8 cellular contexts compared by ENCODE assay signal in genomic region chr7:94436018-94436604, GRCh38. TPM values are rescaled to one million over a fixed set of nuclear protein-coding genes. Genes with fewer than 3 reads are reported as not detected.
DNase-seq lines count a peak whose midpoint lies in the region; ATAC-seq and TF ChIP-seq lines count a peak whose summit lies in the region.

No MANE protein-coding gene starts in this region.

- H3K27ac ChIP-seq in AG04450 (ENCODE audit: low read depth, low read length) (no peak overlapping the region), left lung (no peak overlapping the region)

- H3K4me1 ChIP-seq in left lung: no peaks in the 10 kb centered on the region

- ATAC-seq in GM18517 (IDR thresholded peaks at IDR 0.05; ENCODE audit: unreplicated experiment) (peak; percentile 94), HG02973 (IDR thresholded peaks at IDR 0.05; ENCODE audit: unreplicated experiment) (peak; percentile 93), left lung (peak; percentile 79)

- no peaks in the 10 kb centered on the region for H3K9me3 ChIP-seq in AG04450 (ENCODE audit: control insufficient read depth, insufficient read depth, low read length)
- H3K9me3 ChIP-seq in left lung: no peaks in the 10 kb centered on the region

- H3K4me3 ChIP-seq in AG04450 (ENCODE audit: low read depth, low read length) (no peak overlapping the region), WI38 (ENCODE audit: low read depth, low read length) (no peak overlapping the region), choroid plexus epithelial cell (ENCODE audit: low read depth, low read length) (no peak overlapping the region), left lung (no peak overlapping the region)

- intact Hi-C loops in left lung (cut with DNase I): loop anchor here in 1 of 2 donors (5.0 kb wide), 1 partner anchor 149 kb away; no protein-coding TSS in a partner anchor

- CTCF ChIA-PET in AG04450 (lab: Charles Lee): interaction anchor here (0.6 to 11.9 kb wide), 43 partner anchors 10 to 811 kb away, joined by 3 to 539 read pairs (median 4); partner anchors contain the start of genes COL1A2 and SGCE

- TF ChIP-seq CTCF in AG04450 (IDR thresholded peaks at IDR 0.05; ENCODE audit: low read depth, low read length): peak; percentile 82
- peak; percentile 65 for TF ChIP-seq CTCF in WI38 (IDR thresholded peaks at IDR 0.05; ENCODE audit: low read depth, low read length)
- peak; percentile 87 for TF ChIP-seq CTCF in choroid plexus epithelial cell (conservative IDR thresholded peaks at IDR 0.05; ENCODE audit: low read depth, low read length)
- TF ChIP-seq CTCF in left lung (IDR thresholded peaks at IDR 0.05): peak; percentile 69 to 73

- H3K27me3 ChIP-seq in AG04450 (ENCODE audit: control insufficient read depth, insufficient read depth, low read length) (no peaks in the 10 kb centered on the region), left lung (no peaks in the 10 kb centered on the region)

- DNase-seq in AG04450 (ENCODE audit: low read depth, low spot score) (no peak), NCI-H2081 (lab: John Stamatoyannopoulos, UW) (peak; percentile 81 to 82), choroid plexus epithelial cell (ENCODE audit: low read depth) (peak; percentile 91), left lung (no peak)
- DNase-seq in stimulated activated CD8-positive, alpha-beta memory T cell treated with anti-CD3 and anti-CD28 coated beads, Interleukin-15, amount 100 ng/mL, for 48 hours (ENCODE audit: low read depth in 2 of 2): peak; percentile 8 to 15

- no peaks in the 10 kb centered on the region for H3K36me3 ChIP-seq in left lung

- POLR2A ChIA-PET in AG04450 (lab: Yijun Ruan, JAX): interaction anchor here (0.6 to 1.4 kb wide), 3 partner anchors 138 to 147 kb away, joined by 4 to 5 read pairs (median 5); no protein-coding TSS in a partner anchor

RNA-seq across cellular contexts. Expression of gene COL1A2, which starts 41.4 kb away (rescaled TPM):
- polyA plus RNA-seq in AG04450 (2011; rRNA removed): 4,545 and 4,815 TPM in 2 replicates
- polyA minus RNA-seq in AG04450 (2011; rRNA and poly(A)+ RNA removed): 1,782 and 1,823 TPM in 2 replicates
- 1,000 to 10,000 TPM in 1 of 2 donors, 100 to 1,000 TPM in 1; 859 to 3,050 TPM for total RNA-seq in left lung

Comparison
In these comparisons a context has a peak if more than half of its experiments do, and no peak if none do; other contexts are left out.
1. DNase-seq: peak in NCI-H2081 (2 of 2), choroid plexus epithelial cell (single experiment) and stimulated activated CD8-positive, alpha-beta memory T cell treated with anti-CD3 and anti-CD28 coated beads, Interleukin-15, amount 100 ng/mL, for 48 hours (2 of 2); none in AG04450 (single experiment) and left lung (0 of 2).
2. Peak in every context shown above with its lines, with median percentiles within 50 percentile points of each other: CTCF ChIP-seq and ATAC-seq.